In the genomic region with DNA sequence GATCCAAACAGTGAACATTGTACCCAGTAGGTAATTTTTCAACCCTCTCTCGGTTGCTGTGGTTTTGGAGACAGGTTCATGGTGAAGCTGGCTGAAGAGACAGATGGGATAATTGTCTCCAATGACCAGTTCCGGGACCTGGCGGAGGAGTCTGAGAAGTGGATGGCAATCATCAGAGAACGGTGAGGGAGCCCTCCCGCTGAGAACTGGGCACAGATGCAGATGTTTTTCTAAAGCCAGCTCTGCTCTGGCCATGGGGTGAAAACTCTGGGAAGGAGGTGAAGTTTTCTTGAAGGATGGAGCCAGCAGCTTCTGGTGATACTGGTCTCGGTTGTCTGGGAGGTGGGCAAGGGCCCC, we compare ENCODE assay signal across 10 cellular contexts. TPM values are rescaled to one million over a fixed set of nuclear protein-coding genes. Genes with fewer than 3 reads are reported as not detected.
A peak's percentile ranks its signal among the peaks of the same experiment; 100 is the strongest.
DNase-seq lines count a peak whose midpoint lies in the region; ATAC-seq and TF ChIP-seq lines count a peak whose summit lies in the region.
"Had no signal": no experiment of that assay in that cellular context is flagged by ENCODE, and none has a peak within 500 bp of the region (broad histone marks: within the 10 kb centered on the region; RNA-seq: fewer than 3 reads in every experiment).

No MANE protein-coding gene starts in this region.

- H3K9ac ChIP-seq in liver (ENCODE audit: low read depth in 1 of 2, low read length in 2 of 2), result no peak overlapping the region
- peak overlapping the region; percentile 5 to 17 for H3K9ac ChIP-seq in stomach smooth muscle (ENCODE audit: low read length in 2 of 2)

- H3K4me1 Mint-ChIP-seq in activated CD8-positive, alpha-beta T cell treated with anti-CD3 and anti-CD28 coated beads, Interleukin-2, amount 10 ng/mL, durations not matched to agents 7 days and 5 days (ENCODE audit: low read depth), result peaks cover 71% of the 10 kb centered on the region
- peaks cover 55% of the 10 kb centered on the region for H3K4me1 Mint-ChIP-seq in activated CD8-positive, alpha-beta T cell treated with anti-CD3 and anti-CD28 coated beads for 36 hours (ENCODE audit: low read depth)

- H3K36me3 Mint-ChIP-seq in activated CD8-positive, alpha-beta T cell treated with anti-CD3 and anti-CD28 coated beads, Interleukin-2, amount 10 ng/mL, durations not matched to agents 7 days and 5 days (ENCODE audit: low read depth), result peaks cover 72% of the 10 kb centered on the region
- H3K36me3 Mint-ChIP-seq in activated CD8-positive, alpha-beta T cell treated with anti-CD3 and anti-CD28 coated beads for 36 hours (ENCODE audit: low read depth), result peaks cover 58% of the 10 kb centered on the region

- TF ChIP-seq CTCF in activated CD8-positive, alpha-beta T cell treated with anti-CD3 and anti-CD28 coated beads for 36 hours (IDR thresholded peaks at IDR 0.05), result no peak
- no peak for TF ChIP-seq CTCF in RWPE1 (conservative IDR thresholded peaks at IDR 0.05; ENCODE audit: low read depth)
- no peak for TF ChIP-seq CTCF in liver (IDR thresholded peaks at IDR 0.05; ENCODE audit: low read depth, low read length, missing input control)

- H3K9me3 ChIP-seq in liver (ENCODE audit: control insufficient read depth in 4 of 4, low read length in 3 of 4) (no peaks in the 10 kb centered on the region), stomach smooth muscle (ENCODE audit: control insufficient read depth in 2 of 2, low read length in 2 of 2) (no peaks in the 10 kb centered on the region)
- H3K9me3 ChIP-seq: A549 had no signal

- H3K27me3 ChIP-seq in liver (ENCODE audit: control insufficient read depth in 4 of 4, insufficient read depth in 4 of 4, low read length in 3 of 4) (no peaks in the 10 kb centered on the region), stomach smooth muscle (ENCODE audit: control insufficient read depth in 1 of 2, insufficient read depth in 2 of 2, low read length in 2 of 2) (no peaks in the 10 kb centered on the region)

- POLR2A ChIA-PET in activated CD8-positive, alpha-beta T cell treated with anti-CD3 and anti-CD28 coated beads, Interleukin-2, amount 10 ng/mL, durations not matched to agents 7 days and 5 days (lab: Charles Lee), result interaction anchor here (0.6 to 2.5 kb wide), 6 partner anchors 96 to 129 kb away, joined by 3 to 16 read pairs (median 4); partner anchors contain the start of genes LTB4R and RIPK3
- POLR2A ChIA-PET in activated CD8-positive, alpha-beta T cell treated with anti-CD3 and anti-CD28 coated beads for 36 hours (lab: Charles Lee), result interaction anchor here (0.8 to 2.6 kb wide), 5 partner anchors 57 to 104 kb away, joined by 3 to 12 read pairs (median 5); no protein-coding TSS in a partner anchor
- POLR2A ChIA-PET in RWPE1 (lab: Yijun Ruan, JAX; ENCODE audit: low non-redundant PET), result no interaction called here

- no peak overlapping the region for H3K4me3 ChIP-seq in liver (ENCODE audit: low read depth in 1 of 3, low read length in 3 of 3)
- H3K4me3 ChIP-seq in stomach smooth muscle (ENCODE audit: low read length in 2 of 2), result no peak overlapping the region
- H3K4me3 ChIP-seq: A549 had no signal

- intact Hi-C loops in activated CD8-positive, alpha-beta T cell treated with anti-CD3 and anti-CD28 coated beads for 36 hours (cut with micrococcal nuclease), result loop anchor here (10.0 kb wide), 1 partner anchor 191 kb away; the partner anchor contains the start of gene TINF2

- DNase-seq in activated CD8-positive, alpha-beta T cell treated with anti-CD3 and anti-CD28 coated beads, Interleukin-2, amount 10 ng/mL, durations not matched to agents 7 days and 5 days, result no peak
- DNase-seq in activated CD8-positive, alpha-beta T cell treated with anti-CD3 and anti-CD28 coated beads for 36 hours, result no peak
- DNase-seq in RWPE1 (ENCODE audit: low spot score) (no peak), RKO (ENCODE audit: low spot score) (no peak), NCI-H510A treated with DMSO at 0.1 percent for 48 hours (lab: John Stamatoyannopoulos, UW) (no peak), COLO829 (ENCODE audit: low spot score) (no peak)
- DNase-seq: activated CD8-positive, alpha-beta memory T cell treated with anti-CD3 and anti-CD28 coated beads, Interleukin-2, amount 10 ng/mL, durations not matched to agents 7 days and 5 days had no signal

- H3K27ac Mint-ChIP-seq in activated CD8-positive, alpha-beta T cell treated with anti-CD3 and anti-CD28 coated beads, Interleukin-2, amount 10 ng/mL, durations not matched to agents 7 days and 5 days, result peak overlapping the region; percentile 9
- H3K27ac Mint-ChIP-seq in activated CD8-positive, alpha-beta T cell treated with anti-CD3 and anti-CD28 coated beads for 36 hours, result no peak overlapping the region

- H3K27ac ChIP-seq in RWPE1 (peak overlapping the region; percentile 60), liver (ENCODE audit: low read depth in 1 of 2, low read length in 2 of 2) (peak overlapping the region; percentile 21 to 35), stomach smooth muscle (ENCODE audit: low read length) (peak overlapping the region; percentile 69)
- H3K27ac ChIP-seq: A549 had no signal

- H3K9me3 Mint-ChIP-seq in activated CD8-positive, alpha-beta T cell treated with anti-CD3 and anti-CD28 coated beads, Interleukin-2, amount 10 ng/mL, durations not matched to agents 7 days and 5 days (ENCODE audit: insufficient read depth), result no peaks in the 10 kb centered on the region
- no peaks in the 10 kb centered on the region for H3K9me3 Mint-ChIP-seq in activated CD8-positive, alpha-beta T cell treated with anti-CD3 and anti-CD28 coated beads for 36 hours

- no peak for ATAC-seq in activated CD8-positive, alpha-beta T cell treated with anti-CD3 and anti-CD28 coated beads, Interleukin-2, amount 10 ng/mL, durations not matched to agents 7 days and 5 days
- no peak for ATAC-seq in activated CD8-positive, alpha-beta T cell treated with anti-CD3 and anti-CD28 coated beads for 36 hours

- CTCF ChIA-PET in activated CD8-positive, alpha-beta T cell treated with anti-CD3 and anti-CD28 coated beads, Interleukin-2, amount 10 ng/mL, durations not matched to agents 7 days and 5 days (lab: Charles Lee), result interaction anchor here (0.8 to 17.6 kb wide), 22 partner anchors 11 to 257 kb away, joined by 3 to 709 read pairs (median 7); partner anchors contain the start of genes ADCY4, CIDEB, LTB4R and LTB4R2
- CTCF ChIA-PET in activated CD8-positive, alpha-beta T cell treated with anti-CD3 and anti-CD28 coated beads for 36 hours (lab: Charles Lee), result interaction anchor here (0.7 to 4.4 kb wide), 22 partner anchors 11 to 238 kb away, joined by 3 to 155 read pairs (median 6); partner anchors contain the start of genes ADCY4, CIDEB, DHRS1 and LTB4R
- CTCF ChIA-PET in RWPE1 (lab: Yijun Ruan, JAX), result interaction anchor here (0.8 to 3.2 kb wide), 8 partner anchors 23 to 137 kb away, joined by 3 to 62 read pairs (median 4); partner anchors contain the start of genes LTB4R and LTB4R2

- H3K36me3 ChIP-seq in liver (ENCODE audit: control insufficient read depth in 4 of 4, insufficient read depth in 3 of 4, low read depth in 1 of 4, low read length in 3 of 4) (peaks cover 14 to 55% (median 45%) of the 10 kb centered on the region in 4 donors), stomach smooth muscle (ENCODE audit: control insufficient read depth in 2 of 2, insufficient read depth in 2 of 2, low read length in 2 of 2) (peaks cover 65 to 69% of the 10 kb centered on the region in 2 donors)

- peaks cover 2 to 57% (median 39%) of the 10 kb centered on the region in 4 donors for H3K4me1 ChIP-seq in liver (ENCODE audit: control insufficient read depth in 4 of 4, insufficient read depth in 4 of 4, low read length in 3 of 4)
- peaks cover 50% of the 10 kb centered on the region for H3K4me1 ChIP-seq in stomach smooth muscle (ENCODE audit: control insufficient read depth, insufficient read depth, low read length)

- no peak overlapping the region for H3K4me3 Mint-ChIP-seq in activated CD8-positive, alpha-beta T cell treated with anti-CD3 and anti-CD28 coated beads, Interleukin-2, amount 10 ng/mL, durations not matched to agents 7 days and 5 days
- no peak overlapping the region for H3K4me3 Mint-ChIP-seq in activated CD8-positive, alpha-beta T cell treated with anti-CD3 and anti-CD28 coated beads for 36 hours
- H3K4me3 Mint-ChIP-seq: activated CD8-positive, alpha-beta memory T cell treated with anti-CD3 and anti-CD28 coated beads, Interleukin-2, amount 10 ng/mL, durations not matched to agents 7 days and 5 days had no signal

- TF ChIP-seq RAD21 in liver (IDR thresholded peaks at IDR 0.05), result no peak

- 73% methylated on average over 6 of the region's 6 CpGs for WGBS in liver

- no peaks in the 10 kb centered on the region for H3K27me3 Mint-ChIP-seq in activated CD8-positive, alpha-beta T cell treated with anti-CD3 and anti-CD28 coated beads, Interleukin-2, amount 10 ng/mL, durations not matched to agents 7 days and 5 days (ENCODE audit: low read depth)
- H3K27me3 Mint-ChIP-seq in activated CD8-positive, alpha-beta T cell treated with anti-CD3 and anti-CD28 coated beads for 36 hours, result no peaks in the 10 kb centered on the region
- H3K27me3 Mint-ChIP-seq: activated CD8-positive, alpha-beta memory T cell treated with anti-CD3 and anti-CD28 coated beads, Interleukin-2, amount 10 ng/mL, durations not matched to agents 7 days and 5 days had no signal

TF ChIP-seq in liver, 16 proteins besides CTCF, POLR2A, EP300 and RAD21 (continues in another document):
- TF ChIP-seq EGR1 (IDR thresholded peaks at IDR 0.05; ENCODE audit: low read depth in 2 of 2), result no peak
- TF ChIP-seq YY1 (IDR thresholded peaks at IDR 0.05), result no peak

RNA-seq across cellular contexts. Expression of gene KHNYN, which starts 6.2 kb away (rescaled TPM):
- 10 to 100 TPM; 55.4 to 58.9 TPM for total RNA-seq in activated CD8-positive, alpha-beta T cell treated with anti-CD3 and anti-CD28 coated beads, Interleukin-2, amount 10 ng/mL, durations not matched to agents 7 days and 5 days
- total RNA-seq in activated CD8-positive, alpha-beta T cell treated with anti-CD3 and anti-CD28 coated beads for 36 hours, result 10 to 100 TPM; 47.5 to 51.7 TPM
- total RNA-seq in liver, result 10 to 100 TPM; 38.2 to 40.3 TPM
- 10 to 100 TPM in 1 of 2 donors, 1 to 10 TPM in 1; 3.0 to 11.1 TPM for polyA plus RNA-seq in liver

RNA-seq across cellular contexts. Expression of gene CBLN3, which starts 6.5 kb away (rescaled TPM):
- total RNA-seq in activated CD8-positive, alpha-beta T cell treated with anti-CD3 and anti-CD28 coated beads, Interleukin-2, amount 10 ng/mL, durations not matched to agents 7 days and 5 days, result 1 to 10 TPM; 1.1 to 1.3 TPM
- total RNA-seq in activated CD8-positive, alpha-beta T cell treated with anti-CD3 and anti-CD28 coated beads for 36 hours, result 1 to 10 TPM; 2.9 TPM
- total RNA-seq in liver, result under 1 TPM; 0.59 to 0.79 TPM
- polyA plus RNA-seq in liver, result under 1 TPM; 0.07 to 0.33 TPM

RNA-seq across cellular contexts. Expression of gene SDR39U1, which starts 6.6 kb away (rescaled TPM):
- 10 to 100 TPM; 47.6 to 58.6 TPM for total RNA-seq in activated CD8-positive, alpha-beta T cell treated with anti-CD3 and anti-CD28 coated beads, Interleukin-2, amount 10 ng/mL, durations not matched to agents 7 days and 5 days
- total RNA-seq in activated CD8-positive, alpha-beta T cell treated with anti-CD3 and anti-CD28 coated beads for 36 hours, result 10 to 100 TPM; 43.6 to 55.5 TPM
- 10 to 100 TPM; 10.8 to 17.0 TPM for total RNA-seq in liver
- 10 to 100 TPM; 34.9 to 50.4 TPM for polyA plus RNA-seq in liver

RNA-seq across cellular contexts. Expression of gene NYNRIN, which starts 37.2 kb away (rescaled TPM):
- total RNA-seq in activated CD8-positive, alpha-beta T cell treated with anti-CD3 and anti-CD28 coated beads, Interleukin-2, amount 10 ng/mL, durations not matched to agents 7 days and 5 days, result under 1 TPM; 0.21 to 0.52 TPM
- total RNA-seq in activated CD8-positive, alpha-beta T cell treated with anti-CD3 and anti-CD28 coated beads for 36 hours, result under 1 TPM; 0.05 to 0.27 TPM
- 10 to 100 TPM in 1 of 2 donors, 1 to 10 TPM in 1; 2.5 to 11.0 TPM for total RNA-seq in liver
- under 1 TPM; 0.89 to 0.99 TPM for polyA plus RNA-seq in liver

Comparison
In these comparisons a context has a peak if more than half of its experiments do, and no peak if none do; other contexts are left out.
1. H3K9ac ChIP-seq: peak in stomach smooth muscle (2 of 2); none in liver (0 of 2).
2. Peak in every context shown above with its lines, with median percentiles within 50 percentile points of each other: H3K27ac ChIP-seq.